8 cellular contexts compared by ENCODE assay signal in the genomic region with DNA sequence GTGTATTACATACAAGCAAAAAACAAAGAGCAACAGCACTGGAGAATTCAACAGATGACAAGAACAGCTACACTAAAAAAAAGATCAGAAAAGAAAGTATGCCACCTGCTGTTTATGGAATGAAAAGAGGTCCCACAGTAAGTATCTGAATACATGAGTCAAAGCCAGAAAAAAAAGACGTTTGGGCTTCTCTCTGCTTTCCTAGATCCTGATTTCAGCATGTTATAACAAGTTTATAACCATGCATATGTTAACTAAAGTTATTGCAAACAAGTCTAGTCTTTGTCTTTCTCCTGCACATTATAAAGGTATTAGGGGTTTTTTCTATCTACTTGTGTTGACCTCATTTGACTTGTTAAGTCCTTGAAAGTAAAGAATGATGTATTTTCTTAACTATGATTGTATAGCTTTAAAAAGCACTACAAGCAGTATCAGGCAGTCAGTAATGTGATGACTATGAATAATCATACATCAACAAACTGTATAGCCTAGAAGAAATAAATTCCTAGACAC.
DNase-seq lines count a peak whose midpoint lies in the region; ATAC-seq and TF ChIP-seq lines count a peak whose summit lies in the region.

No MANE protein-coding gene starts in this region.

- peak; percentile 62 for DNase-seq in DMS53 treated with DMSO at 0.1 percent for 48 hours (lab: John Stamatoyannopoulos, UW; ENCODE audit: unreplicated experiment)
- DNase-seq in RWPE2 (ENCODE audit: low spot score): no peak
- DNase-seq in esophagus squamous epithelium (lab: John Stamatoyannopoulos, UW): no peak
- no peak for DNase-seq in progenitor cell of endocrine pancreas (ENCODE audit: low spot score, unreplicated experiment)
- no peak for DNase-seq in NOMO-1 (lab: John Stamatoyannopoulos, UW; ENCODE audit: unreplicated experiment in 2 of 2)
- no peak for DNase-seq in anterior cingulate cortex (lab: John Stamatoyannopoulos, UW)

- H3K4me3 ChIP-seq in RWPE2 (ENCODE audit: severe bottlenecking): no peak overlapping the region
- H3K4me3 ChIP-seq in esophagus squamous epithelium: no peak overlapping the region

- H3K4me1 Mint-ChIP-seq in progenitor cell of endocrine pancreas (ENCODE audit: low read depth): no peaks in the 10 kb centered on the region

- H3K36me3 Mint-ChIP-seq in progenitor cell of endocrine pancreas (ENCODE audit: insufficient read depth): no peaks in the 10 kb centered on the region

- H3K4me1 ChIP-seq in RWPE2 (ENCODE audit: insufficient read depth, poor library complexity, severe bottlenecking) (peaks cover 29% of the 10 kb centered on the region), esophagus squamous epithelium (peaks cover 0 to 17% (median 0%) of the 10 kb centered on the region in 3 donors)

- no peak overlapping the region for H3K27ac Mint-ChIP-seq in progenitor cell of endocrine pancreas

- WGBS in esophagus squamous epithelium, 2 donors: 0 to 3% methylated on average over 1 of the region's 1 CpG

- H3K27me3 Mint-ChIP-seq in progenitor cell of endocrine pancreas: no peaks in the 10 kb centered on the region

- no peak for TF ChIP-seq POLR2A in esophagus squamous epithelium (IDR thresholded peaks at IDR 0.05)

- peak; percentile 72 for ATAC-seq in GM19372 (IDR thresholded peaks at IDR 0.05; ENCODE audit: low read depth, unreplicated experiment)
- peak; percentile 67 for ATAC-seq in HG03469 (IDR thresholded peaks at IDR 0.05; ENCODE audit: unreplicated experiment)
- ATAC-seq in RWPE2 (ENCODE audit: low read depth): peak; percentile 78

- H3K9me3 Mint-ChIP-seq in progenitor cell of endocrine pancreas (ENCODE audit: low read depth): peaks cover 7% of the 10 kb centered on the region

- H3K4me3 Mint-ChIP-seq in progenitor cell of endocrine pancreas (ENCODE audit: low read depth): no peak overlapping the region

- no peaks in the 10 kb centered on the region for H3K36me3 ChIP-seq in RWPE2 (ENCODE audit: low read depth)
- no peaks in the 10 kb centered on the region for H3K36me3 ChIP-seq in esophagus squamous epithelium

- intact Hi-C loops in esophagus squamous epithelium (cut with DNase I): no loop called here

- H3K27me3 ChIP-seq in RWPE2 (ENCODE audit: insufficient read depth, poor library complexity, severe bottlenecking): no peaks in the 10 kb centered on the region
- no peaks in the 10 kb centered on the region for H3K27me3 ChIP-seq in esophagus squamous epithelium

- H3K9me3 ChIP-seq in RWPE2 (ENCODE audit: severe bottlenecking): no peaks in the 10 kb centered on the region
- H3K9me3 ChIP-seq in esophagus squamous epithelium: no peaks in the 10 kb centered on the region

- H3K27ac ChIP-seq in RWPE2 (ENCODE audit: poor library complexity, severe bottlenecking) (peak overlapping the region; percentile 85), esophagus squamous epithelium (no peak overlapping the region)

- TF ChIP-seq CTCF in RWPE2 (IDR thresholded peaks at IDR 0.05; ENCODE audit: poor library complexity, severe bottlenecking) (peak; percentile 86), esophagus squamous epithelium (IDR thresholded peaks at IDR 0.05) (peak in 5 of 6 experiments; percentile 37 to 62 (median 42)), progenitor cell of endocrine pancreas (IDR thresholded peaks at IDR 0.05; ENCODE audit: unreplicated experiment) (peak; percentile 60)
